Comparison of ENCODE assay signal across 19 cellular contexts in genomic region chr7:141361965-141362364, GRCh38.
"Had no signal": no experiment of that assay in that cellular context is flagged by ENCODE, and none has a peak within 500 bp of the region (broad histone marks: within the 10 kb centered on the region; RNA-seq: fewer than 3 reads in every experiment).

No MANE protein-coding gene starts in this region.

- H3K4me3 Mint-ChIP-seq: activated T-cell treated with anti-CD3 and anti-CD28 coated beads, Interleukin-2, amount 50 U/mL, for 72 hours; effector memory CD8-positive, alpha-beta T cell; immature natural killer cell; nephron; stimulated activated naive CD8-positive, alpha-beta T cell treated with anti-CD3 and anti-CD28 coated beads, Interleukin-15, Interleukin-2, amounts not matched to agents 100 ng/mL and 50 ng/mL, for 24 hours had no signal

- H3K4me1 Mint-ChIP-seq: immature natural killer cell had no signal

- H3K36me3 Mint-ChIP-seq: immature natural killer cell had no signal

- ATAC-seq: activated T-cell treated with anti-CD3 and anti-CD28 coated beads, Interleukin-2, amount 50 U/mL, for 72 hours; effector memory CD8-positive, alpha-beta T cell had no signal

- H3K4me1 ChIP-seq: ascending aorta, vagina had no signal

- H3K27ac Mint-ChIP-seq: activated T-cell treated with anti-CD3 and anti-CD28 coated beads, Interleukin-2, amount 50 U/mL, for 72 hours; effector memory CD8-positive, alpha-beta T cell; immature natural killer cell; nephron; stimulated activated naive CD8-positive, alpha-beta T cell treated with anti-CD3 and anti-CD28 coated beads, Interleukin-15, Interleukin-2, amounts not matched to agents 100 ng/mL and 50 ng/mL, for 24 hours had no signal

- H3K9me3 Mint-ChIP-seq: effector memory CD8-positive, alpha-beta T cell; immature natural killer cell; nephron; stimulated activated naive CD8-positive, alpha-beta T cell treated with anti-CD3 and anti-CD28 coated beads, Interleukin-15, Interleukin-2, amounts not matched to agents 100 ng/mL and 50 ng/mL, for 24 hours had no signal

- H3K27ac ChIP-seq: ascending aorta, skin epidermis, tibial nerve, vagina, VCaP had no signal

- H3K4me3 ChIP-seq: ascending aorta, skin epidermis, tibial nerve, vagina had no signal

- H3K36me3 ChIP-seq: ascending aorta, tibial nerve, vagina had no signal

- H3K9me3 ChIP-seq: ascending aorta, tibial nerve, vagina had no signal

- DNase-seq: activated CD4-positive, CD25-positive, alpha-beta regulatory T cell treated with anti-CD3 and anti-CD28 coated beads, Interleukin-2, amount 50 U/mL, for 72 hours; activated CD8-positive, alpha-beta memory T cell treated with anti-CD3 and anti-CD28 coated beads for 24 hours; activated CD8-positive, alpha-beta memory T cell treated with anti-CD3 and anti-CD28 coated beads, Interleukin-2, amount 50 U/mL, for 48 hours; activated effector memory CD4-positive, alpha-beta T cell treated with anti-CD3 and anti-CD28 coated beads, Interleukin-2, amount 50 U/mL, for 16 hours; activated naive CD4-positive, alpha-beta T cell treated with anti-CD3 and anti-CD28 coated beads, Interleukin-2, amount 50 U/mL, for 16 hours; activated T-cell treated with anti-CD3 and anti-CD28 coated beads, Interleukin-2, amount 50 U/mL, for 72 hours; effector memory CD8-positive, alpha-beta T cell; immature natural killer cell; occipital lobe; stimulated activated CD4-positive, alpha-beta T cell treated with anti-CD3 and anti-CD28 coated beads, Interleukin-15, amount 100 ng/mL, for 24 hours; stimulated activated CD4-positive, alpha-beta T cell treated with anti-CD3 and anti-CD28 coated beads, Interleukin-2, amount 100 ng/mL, for 48 hours; T-helper 1 cell had no signal

- H3K27me3 ChIP-seq: ascending aorta, tibial nerve, vagina had no signal
